Comparison of ENCODE assay signal across 14 cellular contexts in genomic region chr22:33962409-33962808, GRCh38.
DNase-seq lines count a peak whose midpoint lies in the region; ATAC-seq and TF ChIP-seq lines count a peak whose summit lies in the region.
"Had no signal": no experiment of that assay in that cellular context is flagged by ENCODE, and none has a peak within 500 bp of the region (broad histone marks: within the 10 kb centered on the region; RNA-seq: fewer than 3 reads in every experiment).

No MANE protein-coding gene starts in this region.

- H3K9me3 Mint-ChIP-seq in stimulated activated memory B cell treated with anti-CD40 and anti-IgM and Interleukin-4, amounts not matched to agents 10 μg/mL and 1 μg/mL and 100 μg/mL, for 72 hours: no peaks in the 10 kb centered on the region
- H3K9me3 Mint-ChIP-seq: H9 had no signal

- peaks cover 9% of the 10 kb centered on the region for H3K4me1 Mint-ChIP-seq in stimulated activated memory B cell treated with anti-CD40 and anti-IgM and Interleukin-4, amounts not matched to agents 10 μg/mL and 1 μg/mL and 100 μg/mL, for 72 hours
- H3K4me1 Mint-ChIP-seq: CD14-positive monocyte; CD4-positive, alpha-beta memory T cell had no signal

- peak; percentile 57 for ATAC-seq in stimulated activated memory B cell treated with anti-CD40 and anti-IgM and Interleukin-4, amounts not matched to agents 10 μg/mL and 1 μg/mL and 100 μg/mL, for 72 hours
- ATAC-seq in GM19463 (IDR thresholded peaks at IDR 0.05; ENCODE audit: unreplicated experiment): no peak

- peak; percentile 28 for DNase-seq in NB4 (ENCODE audit: low read depth)
- DNase-seq in medulla oblongata (ENCODE audit: extremely low spot score): peak; percentile 29
- no peak for DNase-seq in substantia nigra (lab: John Stamatoyannopoulos, UW)
- no peak for DNase-seq in NCI-H446 treated with DMSO at 0.1 percent for 48 hours (lab: John Stamatoyannopoulos, UW)
- DNase-seq: ACHN; CD4-positive, alpha-beta memory T cell; DMS153; DMS79; GDM1; H9 had no signal

- H3K4me3 Mint-ChIP-seq in stimulated activated memory B cell treated with anti-CD40 and anti-IgM and Interleukin-4, amounts not matched to agents 10 μg/mL and 1 μg/mL and 100 μg/mL, for 72 hours: no peak overlapping the region
- H3K4me3 Mint-ChIP-seq: CD14-positive monocyte; CD4-positive, alpha-beta memory T cell; H9 had no signal

- no peak overlapping the region for H3K27ac Mint-ChIP-seq in stimulated activated memory B cell treated with anti-CD40 and anti-IgM and Interleukin-4, amounts not matched to agents 10 μg/mL and 1 μg/mL and 100 μg/mL, for 72 hours
- H3K27ac Mint-ChIP-seq: CD14-positive monocyte, H9 had no signal

- no peak overlapping the region for H3K4me3 ChIP-seq in NB4 (ENCODE audit: low read depth, low read length)

- no peak overlapping the region for H3K27ac ChIP-seq in substantia nigra (ENCODE audit: low read depth, low read length, poor library complexity, severe bottlenecking)
- H3K27ac ChIP-seq: HL-60 had no signal

- no peak for TF ChIP-seq CTCF in NB4 (IDR thresholded peaks at IDR 0.05; ENCODE audit: low read depth, low read length)

- no peak for TF ChIP-seq POLR2A in NB4 (IDR thresholded peaks at IDR 0.05; ENCODE audit: extremely low read depth, insufficient read length)

- H3K36me3 Mint-ChIP-seq in stimulated activated memory B cell treated with anti-CD40 and anti-IgM and Interleukin-4, amounts not matched to agents 10 μg/mL and 1 μg/mL and 100 μg/mL, for 72 hours: no peaks in the 10 kb centered on the region
- H3K36me3 Mint-ChIP-seq: CD14-positive monocyte; CD4-positive, alpha-beta memory T cell had no signal

- H3K27me3 Mint-ChIP-seq in stimulated activated memory B cell treated with anti-CD40 and anti-IgM and Interleukin-4, amounts not matched to agents 10 μg/mL and 1 μg/mL and 100 μg/mL, for 72 hours: no peaks in the 10 kb centered on the region
- H3K27me3 Mint-ChIP-seq: CD4-positive, alpha-beta memory T cell had no signal

Comparison
In these comparisons a context has a peak if more than half of its experiments do, and no peak if none do; other contexts are left out.
1. DNase-seq: peak in NB4 (single experiment) and medulla oblongata (single experiment); none in substantia nigra (0 of 49) and NCI-H446 treated with DMSO at 0.1 percent for 48 hours (single experiment).